ENCODE assay signal across 10 cellular contexts in the genomic region with DNA sequence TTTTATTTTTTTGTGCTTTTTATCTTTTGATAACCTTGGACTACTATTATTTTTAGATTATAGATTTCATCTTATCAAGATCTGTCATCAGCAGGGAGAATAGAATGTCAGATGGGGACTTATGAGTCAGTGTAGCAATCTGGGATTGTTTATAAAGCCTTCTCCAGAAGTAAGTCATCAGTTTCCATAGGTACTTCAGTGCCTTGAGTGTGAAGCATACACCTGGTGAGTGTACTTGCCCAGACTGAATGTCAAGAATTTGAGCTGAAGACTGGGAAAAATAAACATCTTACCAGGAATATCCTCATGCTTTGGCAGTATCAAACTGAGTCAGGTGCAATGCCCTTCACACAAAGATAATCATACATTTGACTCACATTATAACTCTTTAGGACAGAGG. TPM values are rescaled to one million over a fixed set of nuclear protein-coding genes. Genes with fewer than 3 reads are reported as not detected.
DNase-seq lines count a peak whose midpoint lies in the region; ATAC-seq and TF ChIP-seq lines count a peak whose summit lies in the region.
"Had no signal": no experiment of that assay in that cellular context is flagged by ENCODE, and none has a peak within 500 bp of the region (broad histone marks: within the 10 kb centered on the region; RNA-seq: fewer than 3 reads in every experiment).

No MANE protein-coding gene starts in this region.

- H3K4me1 ChIP-seq in trophoblast cell (ENCODE audit: control insufficient read depth in 1 of 2, insufficient read depth in 2 of 2, low read length in 2 of 2): peaks cover 1 to 3% of the 10 kb centered on the region in 2 experiments

- peaks cover 14% of the 10 kb centered on the region for H3K79me2 ChIP-seq in trophoblast cell (ENCODE audit: control insufficient read depth, insufficient read depth, low read length, poor library complexity)

- no peak overlapping the region for H3K4ac ChIP-seq in trophoblast cell (ENCODE audit: low read depth, low read length)

- H2BK12ac ChIP-seq in trophoblast cell (ENCODE audit: low read length): no peak overlapping the region

- peaks cover 16% of the 10 kb centered on the region for H3K79me1 ChIP-seq in trophoblast cell (ENCODE audit: low read length)

- no peak overlapping the region for H4K8ac ChIP-seq in trophoblast cell (ENCODE audit: low read depth, low read length)

- no peak overlapping the region for H4K91ac ChIP-seq in trophoblast cell (ENCODE audit: low read depth, low read length)

- no peak overlapping the region for H2BK5ac ChIP-seq in trophoblast cell (ENCODE audit: low read depth, low read length, poor library complexity)

- H2BK120ac ChIP-seq in trophoblast cell (ENCODE audit: insufficient read depth, low read length, poor library complexity): no peak overlapping the region

- intact Hi-C loops in dorsolateral prefrontal cortex (cut with DNase I): loop anchor here (5.0 to 10.0 kb wide), 2 partner anchors 396 to 733 kb away; partner anchors contain the start of gene PPP1R9A (in 2 of the 2)

- no peak overlapping the region for H3K14ac ChIP-seq in trophoblast cell (ENCODE audit: low read length)

- no peaks in the 10 kb centered on the region for H3K27me3 ChIP-seq in dorsolateral prefrontal cortex
- H3K27me3 ChIP-seq in trophoblast cell (ENCODE audit: insufficient read depth, low read length): no peaks in the 10 kb centered on the region

- H2AK5ac ChIP-seq in trophoblast cell (ENCODE audit: low read length): no peak overlapping the region

- no peak overlapping the region for H3K9ac ChIP-seq in trophoblast cell (ENCODE audit: low read length)

- no peak overlapping the region for H3K4me2 ChIP-seq in trophoblast cell (ENCODE audit: low read length)

- no peak for ATAC-seq in GM21390 (IDR thresholded peaks at IDR 0.05; ENCODE audit: unreplicated experiment)
- ATAC-seq: Panc1 had no signal

- H3K27ac ChIP-seq in dorsolateral prefrontal cortex: peak overlapping the region in 17 of 59 donors; percentile 0 to 97 (median 95)
- no peak overlapping the region for H3K27ac ChIP-seq in trophoblast cell (ENCODE audit: low read depth, low read length)

- H3K23ac ChIP-seq in trophoblast cell (ENCODE audit: low read length): no peak overlapping the region

- H3K18ac ChIP-seq in trophoblast cell (ENCODE audit: low read length): no peak overlapping the region

- H3K36me3 ChIP-seq in trophoblast cell (ENCODE audit: control insufficient read depth in 1 of 2, insufficient read depth in 2 of 2, low read length in 2 of 2): no peaks in the 10 kb centered on the region

- DNase-seq in NCI-H446 treated with DMSO at 0.1 percent for 48 hours (lab: John Stamatoyannopoulos, UW) (peak; percentile 27), NCI-H446 (lab: John Stamatoyannopoulos, UW) (no peak), NCI-H2227 treated with DMSO at 0.1 percent for 48 hours (lab: John Stamatoyannopoulos, UW) (peak; percentile 33), dorsolateral prefrontal cortex (no peak), trophoblast cell (peak; percentile 42 to 66), COLO668 (lab: John Stamatoyannopoulos, UW; ENCODE audit: unreplicated experiment) (no peak), NCI-H1436 (lab: John Stamatoyannopoulos, UW) (no peak)
- DNase-seq: activated gamma-delta T cell had no signal

- H3K9me3 ChIP-seq in trophoblast cell (ENCODE audit: insufficient read depth, low read depth, low read length): no peaks in the 10 kb centered on the region

- no peak overlapping the region for H4K12ac ChIP-seq in trophoblast cell (ENCODE audit: low read depth, low read length)

- H2AFZ ChIP-seq in trophoblast cell (ENCODE audit: insufficient read depth, low read length, poor library complexity): no peak overlapping the region

- H3K4me3 ChIP-seq in dorsolateral prefrontal cortex (peak overlapping the region in 34 of 59 donors; percentile 4 to 95 (median 88)), trophoblast cell (ENCODE audit: low read depth, low read length) (no peak overlapping the region)

- no peak for TF ChIP-seq CTCF in dorsolateral prefrontal cortex (IDR thresholded peaks at IDR 0.05 in 54 of 56, conservative IDR thresholded peaks at IDR 0.05 in 2 of 56; ENCODE audit: low read depth in 1 of 56, partially characterized antibody in 56 of 56)

RNA-seq across cellular contexts. Expression of gene CASD1, which starts 2.2 kb away (rescaled TPM):
- total RNA-seq in dorsolateral prefrontal cortex: 10 to 100 TPM; 32.8 to 82.0 (median 57.2) TPM
- polyA plus RNA-seq in trophoblast cell (2013): 11.1 and 11.9 TPM in 2 replicates

Comparison
In these comparisons a context has a peak if more than half of its experiments do, and no peak if none do; other contexts are left out.
1. DNase-seq: peak in NCI-H446 treated with DMSO at 0.1 percent for 48 hours (single experiment), NCI-H2227 treated with DMSO at 0.1 percent for 48 hours (single experiment) and trophoblast cell (2 of 2); none in NCI-H446 (0 of 2), dorsolateral prefrontal cortex (0 of 10), COLO668 (single experiment) and NCI-H1436 (single experiment).